In genomic region chr1:7634841-7635240, GRCh38 we compare ENCODE assay signal across 29 cellular contexts.
"Had no signal": no experiment of that assay in that cellular context is flagged by ENCODE, and none has a peak within 500 bp of the region (broad histone marks: within the 10 kb centered on the region; RNA-seq: fewer than 3 reads in every experiment).

No MANE protein-coding gene starts in this region.

- H3K36me3 Mint-ChIP-seq: stimulated activated effector memory CD8-positive, alpha-beta T cell treated with anti-CD3 and anti-CD28 coated beads, Interleukin-12 subunit alpha, Interleukin-12 subunit beta, amount 100 ng/mL, for 72 hours; stimulated activated memory B cell treated with anti-CD40 and anti-IgM and Interleukin-4, amounts not matched to agents 10 μg/mL and 1 μg/mL and 100 μg/mL, for 72 hours; stimulated activated naive B cell treated with anti-CD40 and anti-IgM and Interleukin-4, amounts not matched to agents 10 μg/mL and 1 μg/mL and 100 μg/mL, for 72 hours; type B pancreatic cell had no signal

- H3K27ac ChIP-seq: stomach, suprapubic skin, testis, thoracic aorta, thyroid gland, tibial artery, tibial nerve, transverse colon, upper lobe of left lung, upper lobe of right lung, uterus, vagina had no signal

- DNase-seq: stimulated activated CD4-positive, alpha-beta T cell treated with anti-CD3 and anti-CD28 coated beads, Interleukin-2, amount 100 ng/mL, for 48 hours; stimulated activated CD4-positive, alpha-beta T cell treated with anti-CD3 and anti-CD28 coated beads, Interleukin-4, amount 100 ng/mL, for 1 hour; stimulated activated CD4-positive, alpha-beta T cell treated with anti-CD3 and anti-CD28 coated beads, Interleukin-4, amount 100 ng/mL, for 24 hours; stimulated activated CD4-positive, alpha-beta T cell treated with anti-CD3 and anti-CD28 coated beads, Interleukin-4, amount 100 ng/mL, for 4 hours; stimulated activated CD8-positive, alpha-beta memory T cell treated with anti-CD3 and anti-CD28 coated beads, Interleukin-4, amount 100 ng/mL, for 48 hours; stimulated activated naive B cell treated with anti-CD40 and anti-IgM and Interleukin-4, amounts not matched to agents 10 μg/mL and 1 μg/mL and 100 μg/mL, for 72 hours; stimulated activated naive CD4-positive, alpha-beta T cell; stimulated activated naive CD4-positive, alpha-beta T cell treated with Interleukin-2 at 50 U/mL for 16 hours; stimulated activated naive CD8-positive, alpha-beta T cell treated with anti-CD3 and anti-CD28 coated beads, Interleukin-15, amount 100 ng/mL, for 72 hours; stimulated activated naive CD8-positive, alpha-beta T cell treated with anti-CD3 and anti-CD28 coated beads, Interleukin-15, Interleukin-2, amounts not matched to agents 100 U/mL and 50 U/mL, for 24 hours; stomach; substantia nigra; testis; thyroid gland; tibial artery; transverse colon; trophoblast cell; upper lobe of left lung; upper lobe of right lung; uterus had no signal

- H3K9me3 Mint-ChIP-seq: stimulated activated effector memory CD8-positive, alpha-beta T cell treated with anti-CD3 and anti-CD28 coated beads, Interleukin-12 subunit alpha, Interleukin-12 subunit beta, amount 100 ng/mL, for 72 hours; stimulated activated memory B cell treated with anti-CD40 and anti-IgM and Interleukin-4, amounts not matched to agents 10 μg/mL and 1 μg/mL and 100 μg/mL, for 72 hours; stimulated activated naive B cell treated with anti-CD40 and anti-IgM and Interleukin-4, amounts not matched to agents 10 μg/mL and 1 μg/mL and 100 μg/mL, for 72 hours; stimulated activated naive CD8-positive, alpha-beta T cell treated with anti-CD3 and anti-CD28 coated beads, Interleukin-15, amount 100 ng/mL, for 72 hours; stimulated activated naive CD8-positive, alpha-beta T cell treated with anti-CD3 and anti-CD28 coated beads, Interleukin-15, Interleukin-2, amounts not matched to agents 100 ng/mL and 50 ng/mL, for 24 hours; type B pancreatic cell had no signal

- H3K4me3 ChIP-seq: stomach, suprapubic skin, testis, thoracic aorta, thyroid gland, tibial artery, tibial nerve, transverse colon, upper lobe of left lung, upper lobe of right lung, uterus, vagina had no signal

- ATAC-seq: stimulated activated effector memory CD8-positive, alpha-beta T cell treated with anti-CD3 and anti-CD28 coated beads, Interleukin-12 subunit alpha, Interleukin-12 subunit beta, amount 100 ng/mL, for 72 hours; stimulated activated memory B cell treated with anti-CD40 and anti-IgM and Interleukin-4, amounts not matched to agents 10 μg/mL and 1 μg/mL and 100 μg/mL, for 72 hours; stimulated activated naive B cell treated with anti-CD40 and anti-IgM and Interleukin-4, amounts not matched to agents 10 μg/mL and 1 μg/mL and 100 μg/mL, for 72 hours; stimulated activated naive CD8-positive, alpha-beta T cell treated with anti-CD3 and anti-CD28 coated beads, Interleukin-15, amount 100 ng/mL, for 72 hours; stimulated activated naive CD8-positive, alpha-beta T cell treated with anti-CD3 and anti-CD28 coated beads, Interleukin-15, Interleukin-2, amounts not matched to agents 100 U/mL and 50 U/mL, for 24 hours; upper lobe of right lung had no signal

- H3K9me3 ChIP-seq: stomach, suprapubic skin, testis, thoracic aorta, thyroid gland, tibial artery, tibial nerve, transverse colon, upper lobe of left lung, upper lobe of right lung, uterus, vagina had no signal

- H3K4me1 ChIP-seq: stomach, suprapubic skin, testis, thyroid gland, tibial artery, tibial nerve, transverse colon, upper lobe of left lung, uterus, vagina had no signal

- H3K4me1 Mint-ChIP-seq: stimulated activated effector memory CD8-positive, alpha-beta T cell treated with anti-CD3 and anti-CD28 coated beads, Interleukin-12 subunit alpha, Interleukin-12 subunit beta, amount 100 ng/mL, for 72 hours; stimulated activated memory B cell treated with anti-CD40 and anti-IgM and Interleukin-4, amounts not matched to agents 10 μg/mL and 1 μg/mL and 100 μg/mL, for 72 hours had no signal

- H3K36me3 ChIP-seq: stomach, suprapubic skin, thoracic aorta, thyroid gland, tibial artery, tibial nerve, transverse colon, upper lobe of left lung, upper lobe of right lung, uterus, vagina had no signal

- H3K4me3 Mint-ChIP-seq: stimulated activated effector memory CD8-positive, alpha-beta T cell treated with anti-CD3 and anti-CD28 coated beads, Interleukin-12 subunit alpha, Interleukin-12 subunit beta, amount 100 ng/mL, for 72 hours; stimulated activated memory B cell treated with anti-CD40 and anti-IgM and Interleukin-4, amounts not matched to agents 10 μg/mL and 1 μg/mL and 100 μg/mL, for 72 hours; stimulated activated naive B cell treated with anti-CD40 and anti-IgM and Interleukin-4, amounts not matched to agents 10 μg/mL and 1 μg/mL and 100 μg/mL, for 72 hours; stimulated activated naive CD8-positive, alpha-beta T cell treated with anti-CD3 and anti-CD28 coated beads, Interleukin-15, amount 100 ng/mL, for 72 hours; stimulated activated naive CD8-positive, alpha-beta T cell treated with anti-CD3 and anti-CD28 coated beads, Interleukin-15, Interleukin-2, amounts not matched to agents 100 ng/mL and 50 ng/mL, for 24 hours; type B pancreatic cell had no signal

- FAIRE-seq: urothelium cell line had no signal

- H3K27ac Mint-ChIP-seq: stimulated activated effector memory CD8-positive, alpha-beta T cell treated with anti-CD3 and anti-CD28 coated beads, Interleukin-12 subunit alpha, Interleukin-12 subunit beta, amount 100 ng/mL, for 72 hours; stimulated activated memory B cell treated with anti-CD40 and anti-IgM and Interleukin-4, amounts not matched to agents 10 μg/mL and 1 μg/mL and 100 μg/mL, for 72 hours; stimulated activated naive B cell treated with anti-CD40 and anti-IgM and Interleukin-4, amounts not matched to agents 10 μg/mL and 1 μg/mL and 100 μg/mL, for 72 hours; stimulated activated naive CD8-positive, alpha-beta T cell treated with anti-CD3 and anti-CD28 coated beads, Interleukin-15, amount 100 ng/mL, for 72 hours; stimulated activated naive CD8-positive, alpha-beta T cell treated with anti-CD3 and anti-CD28 coated beads, Interleukin-15, Interleukin-2, amounts not matched to agents 100 ng/mL and 50 ng/mL, for 24 hours; type B pancreatic cell had no signal

- H3K27me3 ChIP-seq: testis, thyroid gland, tibial nerve, transverse colon, upper lobe of left lung, uterus, vagina had no signal
